ENCODE assay signal across 8 cellular contexts in genomic region chrX:46978341-46979291, GRCh38.
A peak's percentile ranks its signal among the peaks of the same experiment; 100 is the strongest.
DNase-seq lines count a peak whose midpoint lies in the region; ATAC-seq and TF ChIP-seq lines count a peak whose summit lies in the region.

No MANE protein-coding gene starts in this region.

- H3K79me2 ChIP-seq in HCT116 (ENCODE audit: insufficient read depth, low read length): no peaks in the 10 kb centered on the region

- in situ Hi-C loops in Caki2 (cut with HindIII; ENCODE audit: low pct_unique_long_range_greater_than_20kb, low sequenced_read_pairs): no loop called here

- H4K20me1 ChIP-seq in HCT116 (ENCODE audit: insufficient read depth): no peaks in the 10 kb centered on the region

- RAD21 ChIA-PET in HCT116 (lab: Charles Lee; ENCODE audit: low non-redundant PET in 1 of 2, low total read pairs in 2 of 2, uncharacterized antibody in 2 of 2, unreplicated experiment in 2 of 2): no interaction called here

- H2AFZ ChIP-seq in HCT116 (ENCODE audit: low read depth, low read length, poor library complexity, severe bottlenecking): no peak overlapping the region

- no peak for TF ChIP-seq POLR2A in HCT116 (IDR thresholded peaks at IDR 0.05; ENCODE audit: borderline replicate concordance, extremely low read depth, insufficient read depth, insufficient read length)

- H3K27ac ChIP-seq in HCT116 (ENCODE audit: low read depth, low read length): peak overlapping the region; percentile 76; the same call in 1 of the 2 replicates
- no peak overlapping the region for H3K27ac ChIP-seq in colonic mucosa
- no peak overlapping the region for H3K27ac ChIP-seq in lung (ENCODE audit: low read depth in 1 of 2, low read length in 1 of 2)

- no TSS peak for BruUV-seq in HCT116 (replicated peaks; lab: Mats Ljungman, UMichigan)

- H3K4me3 ChIP-seq in HCT116 (replicated peaks in 1 of 2; ENCODE audit: low read depth in 1 of 2, low read length in 2 of 2): peak overlapping the region in 1 of 2 experiments; percentile 37; a peak in 1 of 4 replicates
- H3K4me3 ChIP-seq in colonic mucosa: no peak overlapping the region
- no peak overlapping the region for H3K4me3 ChIP-seq in lung

- H3K4me1 ChIP-seq in HCT116 (ENCODE audit: control insufficient read depth in 1 of 2, insufficient read depth in 2 of 2, low read length in 2 of 2) (peaks cover 7 to 16% of the 10 kb centered on the region in 2 experiments), colonic mucosa (no peaks in the 10 kb centered on the region), lung (ENCODE audit: control insufficient read depth in 2 of 2, insufficient read depth in 2 of 2, low read length in 2 of 2) (no peaks in the 10 kb centered on the region)

- H3K9me3 ChIP-seq in HCT116 (ENCODE audit: control insufficient read depth in 1 of 2, insufficient read depth in 1 of 2, low read depth in 1 of 2, low read length in 2 of 2): no peaks in the 10 kb centered on the region
- H3K9me3 ChIP-seq in colonic mucosa: no peaks in the 10 kb centered on the region
- H3K9me3 ChIP-seq in lung (ENCODE audit: control insufficient read depth in 2 of 2, insufficient read depth in 1 of 2, low read length in 1 of 2): peaks cover 0 to 3% of the 10 kb centered on the region in 2 donors

- POLR2A ChIA-PET in HCT116 (lab: Charles Lee): no interaction called here

- H3K9ac ChIP-seq in HCT116 (ENCODE audit: low read length) (peak overlapping the region; percentile 41), colonic mucosa (ENCODE audit: low read depth in 2 of 2, low read length in 2 of 2) (no peak overlapping the region)

- peak; percentile 50 to 63 (median 59); a peak in 5 of 6 replicates for TF ChIP-seq CTCF in HCT116 (IDR thresholded peaks at IDR 0.05 in 2 of 3, conservative IDR thresholded peaks at IDR 0.05 in 1 of 3; ENCODE audit: borderline replicate concordance in 1 of 3, insufficient read depth in 1 of 3, low read depth in 2 of 3, low read length in 2 of 3)
- TF ChIP-seq CTCF in colonic mucosa (IDR thresholded peaks at IDR 0.05): peak; percentile 63
- TF ChIP-seq CTCF in lung (IDR thresholded peaks at IDR 0.05; ENCODE audit: control extremely low read depth, extremely low read depth): peak; percentile 46

- intact Hi-C loops in HCT116 (cut with micrococcal nuclease) (loop anchor here (1.0 to 2.0 kb wide), 2 partner anchors 66 to 219 kb away; partner anchors contain the start of genes JADE3 and SLC9A7), colonic mucosa (cut with DNase I) (no loop called here)

- H3K27me3 ChIP-seq in HCT116 (ENCODE audit: insufficient read depth, low read length) (no peaks in the 10 kb centered on the region), colonic mucosa (no peaks in the 10 kb centered on the region), lung (ENCODE audit: control insufficient read depth, insufficient read depth) (no peaks in the 10 kb centered on the region)

- peak; percentile 69 for DNase-seq in Caki2 (ENCODE audit: low read depth)
- peak; percentile 68 for DNase-seq in HCT116 (ENCODE audit: low read depth, low spot score)
- peak; percentile 70 to 78 for DNase-seq in NCI-H446 (lab: John Stamatoyannopoulos, UW)
- peak; percentile 68 to 73 for DNase-seq in activated CD4-positive, alpha-beta T cell treated with anti-CD3 and anti-CD28 coated beads for 24 hours (ENCODE audit: low read depth in 2 of 2)
- DNase-seq in colonic mucosa: peak; percentile 81
- DNase-seq in lung (ENCODE audit: low spot score): peak; percentile 63
- peak; percentile 63 to 76 for DNase-seq in stimulated activated CD8-positive, alpha-beta memory T cell treated with anti-CD3 and anti-CD28 coated beads, Interleukin-2, amount 100 ng/mL, for 48 hours (ENCODE audit: low read depth in 2 of 2)
- no peak for DNase-seq in pons (ENCODE audit: low spot score)

- WGBS in lung, 2 donors: 70 to 90% methylated on average over 8 of the region's 8 CpGs

- peak; percentile 48 for TF ChIP-seq RAD21 in HCT116 (IDR thresholded peaks at IDR 0.05; ENCODE audit: low read depth)

- CTCF ChIA-PET in HCT116 (lab: Charles Lee): no interaction called here

- H3K36me3 ChIP-seq in HCT116 (ENCODE audit: control insufficient read depth in 1 of 2, insufficient read depth in 2 of 2, low read length in 2 of 2): no peaks in the 10 kb centered on the region
- H3K36me3 ChIP-seq in colonic mucosa: no peaks in the 10 kb centered on the region
- no peaks in the 10 kb centered on the region for H3K36me3 ChIP-seq in lung (ENCODE audit: control insufficient read depth in 2 of 2, insufficient read depth in 2 of 2, low read length in 2 of 2)

- ATAC-seq in HCT116 (peak; percentile 94), lung (ENCODE audit: insufficient read depth, low FRiP score) (peak; percentile 62)

- H3K4me2 ChIP-seq in HCT116 (ENCODE audit: low read length): peak overlapping the region; percentile 74

- no peaks in the 10 kb centered on the region for H3K9me2 ChIP-seq in HCT116 (ENCODE audit: insufficient read depth)

TF ChIP-seq in HCT116, 20 proteins besides CTCF, POLR2A, EP300 and RAD21:
- TF ChIP-seq MAX (IDR thresholded peaks at IDR 0.05): peak; percentile 25; the same call in 1 of the 2 replicates
- TF ChIP-seq TCF7L2 (IDR thresholded peaks at IDR 0.05; ENCODE audit: borderline replicate concordance, extremely low read depth, insufficient read depth, insufficient read length): no peak
- TF ChIP-seq EZH2 (IDR thresholded peaks at IDR 0.05): no peak
- TF ChIP-seq CBX3 (IDR thresholded peaks at IDR 0.05; ENCODE audit: low read depth): peak; percentile 65; the same call in 1 of the 2 replicates
- TF ChIP-seq ZNF274 (IDR thresholded peaks at IDR 0.05; ENCODE audit: low read depth, low read length): no peak
- TF ChIP-seq ZFX (IDR thresholded peaks at IDR 0.05): no peak
- TF ChIP-seq JUND (IDR thresholded peaks at IDR 0.05): no peak
- TF ChIP-seq YY1 (IDR thresholded peaks at IDR 0.05; ENCODE audit: extremely low read depth, insufficient replicate concordance, low read depth, low read length): peak; percentile 28
